In the genomic region with DNA sequence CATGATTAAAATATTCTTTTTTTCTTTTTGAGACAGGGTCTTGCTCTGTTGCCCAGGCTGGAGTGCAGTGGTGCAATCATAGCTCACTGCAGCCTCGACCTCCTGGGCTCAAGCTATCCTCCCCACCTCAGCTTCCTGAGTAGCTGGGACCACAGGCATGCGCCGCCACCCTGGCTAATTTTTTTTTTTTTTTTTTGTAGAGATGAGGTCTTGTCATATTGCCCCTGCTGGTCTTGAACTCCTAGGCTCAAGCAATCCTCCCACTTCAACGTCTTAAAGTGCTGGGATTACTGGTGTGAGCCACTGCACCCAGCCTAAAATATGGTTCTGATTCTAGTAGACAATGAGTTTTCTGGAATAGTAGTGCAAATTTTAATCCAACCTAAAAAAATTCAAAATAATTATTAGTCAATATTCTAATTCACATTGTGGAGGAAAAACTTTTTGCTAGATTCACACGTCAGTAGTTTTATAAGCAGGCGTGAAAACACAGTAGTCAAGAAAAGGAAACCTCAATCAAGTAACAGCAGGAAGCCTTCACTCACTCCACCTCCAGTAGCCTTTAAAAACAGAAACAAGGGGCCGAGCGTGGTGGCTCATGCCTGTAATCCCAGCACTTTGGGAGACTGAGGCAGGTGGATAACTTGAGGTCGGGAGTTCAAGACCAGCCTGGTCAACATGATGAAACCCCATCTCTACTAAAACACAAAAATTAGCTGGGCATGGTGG, we compare ENCODE assay signal across 7 cellular contexts.
A peak's percentile ranks its signal among the peaks of the same experiment; 100 is the strongest.
DNase-seq lines count a peak whose midpoint lies in the region; ATAC-seq and TF ChIP-seq lines count a peak whose summit lies in the region.
"Not testable (repeated sequence)": the region's sequence is repeated elsewhere in the genome, so short reads cannot be mapped to it uniquely, and the experiment has no call there.

No MANE protein-coding gene starts in this region.

- ATAC-seq in GM18907 (IDR thresholded peaks at IDR 0.05; ENCODE audit: unreplicated experiment) (peak; percentile 60), GM21367 (IDR thresholded peaks at IDR 0.05; ENCODE audit: unreplicated experiment) (peak; percentile 64), HG03064 (IDR thresholded peaks at IDR 0.05; ENCODE audit: low read depth, unreplicated experiment) (peak; percentile 73), HG03565 (IDR thresholded peaks at IDR 0.05; ENCODE audit: unreplicated experiment) (peak; percentile 53)
- peak; percentile 47 for ATAC-seq in activated naive CD8-positive, alpha-beta T cell treated with anti-CD3 and anti-CD28 coated beads, Interleukin-2, amount 10 ng/mL, durations not matched to agents 7 days and 5 days (ENCODE audit: low read depth)

- not testable (repeated sequence) for TF ChIP-seq CTCF in GM12864 (IDR thresholded peaks at IDR 0.05; ENCODE audit: low read depth, low read length, missing control alignments); HEK293 (tag by site-specific recombination; IDR thresholded peaks at IDR 0.05)

- peaks cover 19% of the 10 kb centered on the region for H3K4me1 Mint-ChIP-seq in activated naive CD8-positive, alpha-beta T cell treated with anti-CD3 and anti-CD28 coated beads, Interleukin-2, amount 10 ng/mL, durations not matched to agents 7 days and 5 days

- CTCF ChIA-PET in HEK293 (lab: Yijun Ruan, JAX) = interaction anchor here (0.6 to 0.7 kb wide), 2 partner anchors 23 to 692 kb away, joined by 3 to 4 read pairs; no protein-coding TSS in a partner anchor

- H3K4me3 Mint-ChIP-seq in activated naive CD8-positive, alpha-beta T cell treated with anti-CD3 and anti-CD28 coated beads, Interleukin-2, amount 10 ng/mL, durations not matched to agents 7 days and 5 days = peak overlapping the region; percentile 54

- H3K4me3 ChIP-seq in GM12864 (ENCODE audit: low read depth, low read length); HEK293 (ENCODE audit: low read depth, low read length): not testable (repeated sequence)

- H3K9me3 ChIP-seq in HEK293 (ENCODE audit: control insufficient read depth, insufficient read depth, low read depth, low read length) = not testable (repeated sequence)

- H3K9me3 Mint-ChIP-seq in activated naive CD8-positive, alpha-beta T cell treated with anti-CD3 and anti-CD28 coated beads, Interleukin-2, amount 10 ng/mL, durations not matched to agents 7 days and 5 days = not testable (repeated sequence)

- H3K27ac Mint-ChIP-seq in activated naive CD8-positive, alpha-beta T cell treated with anti-CD3 and anti-CD28 coated beads, Interleukin-2, amount 10 ng/mL, durations not matched to agents 7 days and 5 days = not testable (repeated sequence)

- peaks cover 22% of the 10 kb centered on the region for H3K27me3 Mint-ChIP-seq in activated naive CD8-positive, alpha-beta T cell treated with anti-CD3 and anti-CD28 coated beads, Interleukin-2, amount 10 ng/mL, durations not matched to agents 7 days and 5 days

- POLR2A ChIA-PET in HEK293 (lab: Yijun Ruan, JAX); activated naive CD8-positive, alpha-beta T cell treated with anti-CD3 and anti-CD28 coated beads, Interleukin-2, amount 10 ng/mL, durations not matched to agents 7 days and 5 days (lab: Charles Lee): not testable (repeated sequence)

- H3K27ac ChIP-seq in HEK293 (ENCODE audit: extremely low read depth, low read depth, low read length) = not testable (repeated sequence)

- H3K36me3 Mint-ChIP-seq in activated naive CD8-positive, alpha-beta T cell treated with anti-CD3 and anti-CD28 coated beads, Interleukin-2, amount 10 ng/mL, durations not matched to agents 7 days and 5 days = not testable (repeated sequence)

- H3K4me1 ChIP-seq in HEK293 (ENCODE audit: control insufficient read depth, insufficient read depth, low read length) = not testable (repeated sequence)

- peak; percentile 18 for DNase-seq in GM12864 (ENCODE audit: low read depth)
- not testable (repeated sequence) for DNase-seq in activated naive CD8-positive, alpha-beta T cell treated with anti-CD3 and anti-CD28 coated beads, Interleukin-2, amount 10 ng/mL, durations not matched to agents 7 days and 5 days

- not testable (repeated sequence) for H3K36me3 ChIP-seq in HEK293 (ENCODE audit: control insufficient read depth in 2 of 2, insufficient read depth in 1 of 2, low read length in 2 of 2)

TF ChIP-seq in HEK293, 187 proteins besides CTCF, POLR2A, EP300 and RAD21:
- TF ChIP-seq ZNF121 (tag by site-specific recombination; IDR thresholded peaks at IDR 0.05) = 0 out of 2 replicates have a peak, but pooled peaks have one; percentile 32
